8 cellular contexts compared by ENCODE assay signal in the genomic region with DNA sequence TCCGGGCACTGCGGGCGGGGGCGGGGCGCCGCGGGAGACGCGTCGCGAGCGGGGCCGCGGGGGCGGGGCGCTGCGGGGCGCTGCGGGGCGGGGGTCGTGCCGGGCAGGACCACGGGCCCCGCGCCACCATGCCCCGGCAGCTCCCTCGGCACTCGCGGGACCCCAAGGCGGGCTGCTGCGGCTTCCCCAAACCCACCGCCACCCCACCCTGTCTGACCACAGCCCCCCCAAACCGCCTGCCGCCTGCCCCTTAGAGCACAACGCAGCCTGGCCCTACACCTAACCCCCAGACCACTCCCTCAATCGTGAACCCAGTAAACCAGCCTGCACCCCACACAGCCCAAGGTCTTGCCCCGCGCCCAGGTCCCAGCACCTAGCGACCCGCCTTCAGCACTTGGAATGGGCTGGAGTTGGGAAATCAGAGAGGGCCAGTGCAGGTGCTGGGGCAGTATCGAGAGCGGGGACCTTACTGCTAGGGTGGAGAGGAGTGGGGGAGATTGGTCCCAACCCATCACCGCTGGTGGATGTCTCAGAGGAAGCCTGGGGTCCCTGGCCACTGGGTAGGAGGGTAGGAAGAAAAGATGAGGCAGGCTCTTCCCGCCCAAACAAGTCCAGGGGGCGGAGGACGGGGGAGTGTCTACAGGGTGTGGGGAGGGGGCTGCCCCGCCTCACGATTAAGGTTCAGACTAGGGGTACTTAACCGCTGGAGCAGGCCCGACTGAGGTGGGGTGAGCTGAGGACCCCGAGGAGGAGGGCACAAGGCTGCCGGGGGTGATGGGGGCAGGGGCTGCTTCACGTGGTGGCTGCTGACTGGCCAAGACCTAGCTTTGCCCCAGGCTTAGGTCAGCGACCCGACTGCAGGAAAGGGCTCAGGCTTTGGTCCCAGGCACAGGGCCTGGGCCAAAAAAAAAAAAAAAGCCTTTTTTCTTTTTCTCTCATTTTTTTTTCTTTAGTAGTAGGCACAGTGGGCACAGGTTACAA. TPM values are rescaled to one million over a fixed set of nuclear protein-coding genes. Genes with fewer than 3 reads are reported as not detected.
DNase-seq lines count a peak whose midpoint lies in the region; ATAC-seq and TF ChIP-seq lines count a peak whose summit lies in the region.

No MANE protein-coding gene starts in this region.

- no peak for TF ChIP-seq RAD21 in Ishikawa (IDR thresholded peaks at IDR 0.05; ENCODE audit: low read depth)

- in situ Hi-C loops in gastrocnemius medialis (cut with MboI; ENCODE audit: low sequenced_read_pairs in 4 of 4), result no loop called here

- peaks cover 0 to 19% of the 10 kb centered on the region in 2 donors for H3K36me3 ChIP-seq in gastrocnemius medialis

- TF ChIP-seq POLR2A in gastrocnemius medialis (IDR thresholded peaks at IDR 0.05), result no peak

- peak overlapping the region; percentile 92 for H3K4me3 ChIP-seq in right cardiac atrium (ENCODE audit: low read length)
- peak overlapping the region; percentile 51 to 92 (median 62) for H3K4me3 ChIP-seq in gastrocnemius medialis

- intact Hi-C loops in right cardiac atrium (cut with DNase I), result no loop called here
- intact Hi-C loops in gastrocnemius medialis (cut with DNase I; ENCODE audit: low total_unique reads), result loop anchor here (2.0 kb wide), 1 partner anchor 60 kb away; no protein-coding TSS in a partner anchor
- intact Hi-C loops in posterior vena cava (cut with DNase I), result no loop called here

- H3K27ac Mint-ChIP-seq in activated naive CD8-positive, alpha-beta T cell, result peak overlapping the region; percentile 95

- TF ChIP-seq CTCF in gastrocnemius medialis (IDR thresholded peaks at IDR 0.05 in 4 of 5, conservative IDR thresholded peaks at IDR 0.05 in 1 of 5), result no peak

- WGBS in right cardiac atrium, result 9% methylated on average over 54 of the region's 55 CpGs

- no peaks in the 10 kb centered on the region for H3K9me3 Mint-ChIP-seq in activated naive CD8-positive, alpha-beta T cell (ENCODE audit: low read depth)

- H3K27me3 ChIP-seq in right cardiac atrium (ENCODE audit: control insufficient read depth, insufficient read depth) (no peaks in the 10 kb centered on the region), gastrocnemius medialis (no peaks in the 10 kb centered on the region)

- peaks cover 59% of the 10 kb centered on the region for H3K4me1 Mint-ChIP-seq in activated naive CD8-positive, alpha-beta T cell (ENCODE audit: low read depth)

- H3K36me3 Mint-ChIP-seq in activated naive CD8-positive, alpha-beta T cell, result peaks cover 2% of the 10 kb centered on the region

- H3K27ac ChIP-seq in right cardiac atrium (ENCODE audit: low read length), result peak overlapping the region; percentile 94
- peak overlapping the region; percentile 98 to 100 (median 99) for H3K27ac ChIP-seq in gastrocnemius medialis

- no peaks in the 10 kb centered on the region for H3K27me3 Mint-ChIP-seq in activated naive CD8-positive, alpha-beta T cell

- ATAC-seq in right cardiac atrium, result peak; percentile 3 to 7
- ATAC-seq in gastrocnemius medialis, result peak; percentile 17 to 21
- no peak for ATAC-seq in HG02852 (IDR thresholded peaks at IDR 0.05; ENCODE audit: unreplicated experiment)

- no peaks in the 10 kb centered on the region for H3K9me3 ChIP-seq in right cardiac atrium (ENCODE audit: control insufficient read depth, low read length)
- H3K9me3 ChIP-seq in gastrocnemius medialis, result no peaks in the 10 kb centered on the region

- DNase-seq in DMS53 treated with DMSO at 0.1 percent for 48 hours (lab: John Stamatoyannopoulos, UW; ENCODE audit: unreplicated experiment) (peak; percentile 24), right cardiac atrium (peak in 2 of 3 donors; percentile 73), gastrocnemius medialis (peak in 1 of 2 donors; percentile 49), AG08396 (ENCODE audit: low spot score) (no peak), posterior vena cava (ENCODE audit: low spot score) (no peak)

- H3K4me3 Mint-ChIP-seq in activated naive CD8-positive, alpha-beta T cell, result peak overlapping the region; percentile 85

- TF ChIP-seq EP300 in Ishikawa (IDR thresholded peaks at IDR 0.05; ENCODE audit: borderline replicate concordance), result no peak

- H3K4me1 ChIP-seq in right cardiac atrium (ENCODE audit: control insufficient read depth, insufficient read depth, low read length) (peaks cover 22% of the 10 kb centered on the region), gastrocnemius medialis (peaks cover 36 to 41% of the 10 kb centered on the region in 2 donors)

TF ChIP-seq in Ishikawa, 13 proteins besides CTCF, POLR2A, EP300 and RAD21:
- TF ChIP-seq TAF1 (IDR thresholded peaks at IDR 0.05; ENCODE audit: low read depth) (no peak), CREB1 (IDR thresholded peaks at IDR 0.05; ENCODE audit: low read depth) (no peak), ZBTB7A (IDR thresholded peaks at IDR 0.05; ENCODE audit: low read depth) (peak; percentile 49; the same call in 1 of the 2 replicates)

RNA-seq across cellular contexts. Expression of gene VAMP2, which starts 0.5 kb away (rescaled TPM):
- total RNA-seq in right cardiac atrium (10 to 100 TPM; 68.7 to 74.9 (median 71.8) TPM), gastrocnemius medialis (10 to 100 TPM; 10.9 to 37.0 (median 25.7) TPM), posterior vena cava (10 to 100 TPM; 66.7 to 80.1 TPM)
- 50.2 TPM for polyA plus RNA-seq in right cardiac atrium

RNA-seq across cellular contexts. Expression of gene PER1, which starts 11.1 kb away (rescaled TPM):
- 100 to 1,000 TPM in 3 of 4 donors, 10 to 100 TPM in 1; 96.2 to 150 (median 124) TPM for total RNA-seq in right cardiac atrium
- polyA plus RNA-seq in right cardiac atrium, result 110 TPM
- 100 to 1,000 TPM; 105 to 263 (median 164) TPM for total RNA-seq in gastrocnemius medialis
- total RNA-seq in posterior vena cava, result 100 to 1,000 TPM; 203 to 206 TPM

RNA-seq across cellular contexts. Expression of gene TMEM107, which starts 12.9 kb away (rescaled TPM):
- 10 to 100 TPM in 2 of 4 donors, 1 to 10 TPM in 2; 7.1 to 11.4 (median 9.2) TPM for total RNA-seq in right cardiac atrium
- 7.2 TPM for polyA plus RNA-seq in right cardiac atrium
- 1 to 10 TPM in 3 of 4 donors, under 1 TPM in 1; 0.75 to 5.7 (median 3.1) TPM for total RNA-seq in gastrocnemius medialis
- 10 to 100 TPM; 12.9 to 16.4 TPM for total RNA-seq in posterior vena cava

RNA-seq across cellular contexts. Expression of gene BORCS6, which starts 26.7 kb away (rescaled TPM):
- total RNA-seq in right cardiac atrium (1 to 10 TPM; 7.0 to 9.9 (median 9.6) TPM), gastrocnemius medialis (10 to 100 TPM; 16.2 to 34.5 (median 26.2) TPM), posterior vena cava (1 to 10 TPM; 4.5 to 5.6 TPM)
- 7.3 TPM for polyA plus RNA-seq in right cardiac atrium

RNA-seq across cellular contexts. Expression of gene HES7, which starts 39.4 kb away (rescaled TPM):
- total RNA-seq in right cardiac atrium, result under 1 TPM; 0.62 to 0.76 (median 0.73) TPM
- polyA plus RNA-seq in right cardiac atrium, result 0.25 TPM
- total RNA-seq in gastrocnemius medialis, result not detected
- under 1 TPM in 1 of 2 donors, not detected in 1; 0.67 TPM for total RNA-seq in posterior vena cava

Comparison
In these comparisons a context has a peak if more than half of its experiments do, and no peak if none do; other contexts are left out.
1. DNase-seq: peak in DMS53 treated with DMSO at 0.1 percent for 48 hours (single experiment) and right cardiac atrium (2 of 3); none in AG08396 (single experiment) and posterior vena cava (single experiment).